ENCODE assay signal across 22 cellular contexts in the genomic region with DNA sequence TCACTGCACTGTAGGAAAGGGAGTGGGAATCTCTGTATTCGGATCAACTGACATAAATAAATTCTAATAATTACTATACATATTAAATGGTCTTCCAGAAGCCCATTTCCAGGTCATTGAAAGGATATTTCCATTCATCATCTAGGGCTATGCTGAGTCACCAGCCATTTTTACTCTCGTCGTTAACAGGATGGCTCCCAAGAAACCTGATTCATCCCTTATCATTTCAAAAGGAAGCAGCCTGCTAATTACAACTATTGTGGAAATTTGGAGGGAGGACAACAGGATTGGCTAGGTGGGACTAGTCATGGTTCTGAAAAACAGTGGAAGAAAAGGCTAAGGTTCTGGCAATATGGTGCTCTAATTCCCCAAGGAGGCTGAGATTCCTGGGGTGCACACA. TPM values are rescaled to one million over a fixed set of nuclear protein-coding genes. Genes with fewer than 3 reads are reported as not detected.
DNase-seq lines count a peak whose midpoint lies in the region; ATAC-seq and TF ChIP-seq lines count a peak whose summit lies in the region.
"Had no signal": no experiment of that assay in that cellular context is flagged by ENCODE, and none has a peak within 500 bp of the region (broad histone marks: within the 10 kb centered on the region; RNA-seq: fewer than 3 reads in every experiment).

No MANE protein-coding gene starts in this region.

- H4K5ac ChIP-seq in mesendoderm (ENCODE audit: low read length), result no peak overlapping the region

- H3K36me3 ChIP-seq in PC-3 (ENCODE audit: low read depth, low read length) (no peaks in the 10 kb centered on the region), mesendoderm (ENCODE audit: control insufficient read depth, insufficient read depth, low read length) (no peaks in the 10 kb centered on the region)

- no peak overlapping the region for H2BK15ac ChIP-seq in mesendoderm (replicated peaks; ENCODE audit: low read depth)

- no peaks in the 10 kb centered on the region for H3F3A ChIP-seq in PC-3 (ENCODE audit: low read length, unreplicated experiment)

- no peaks in the 10 kb centered on the region for H4K20me1 ChIP-seq in PC-3 (ENCODE audit: low read length)

- peaks cover 3% of the 10 kb centered on the region; the same call in 1 of the 2 replicates for H3K27me3 ChIP-seq in PC-3 (ENCODE audit: low read length)
- H3K27me3 ChIP-seq in mesendoderm (ENCODE audit: insufficient read depth, low read length, poor library complexity), result no peaks in the 10 kb centered on the region

- POLR2A ChIA-PET in PC-3 (lab: Charles Lee; ENCODE audit: unreplicated experiment), result no interaction called here

- no CpG with 5 or more reads among the region's 3 CpGs for WGBS in mesendoderm (ENCODE audit: extremely low coverage, insufficient coverage, low lambda C conversion rate)

- no peak; the same call in 1 of the 2 replicates for ATAC-seq in PC-3
- no peak for ATAC-seq in natural killer cell
- ATAC-seq: GM12878, HCT116, K562, Right ventricle myocardium inferior had no signal

- no peak overlapping the region for H3K4ac ChIP-seq in mesendoderm (ENCODE audit: low read depth, low read length)

- H3K4me1 ChIP-seq in PC-3 (ENCODE audit: insufficient read depth, low read length) (no peaks in the 10 kb centered on the region), mesendoderm (ENCODE audit: control insufficient read depth, low read depth, low read length) (peaks cover 9% of the 10 kb centered on the region)

- H3K18ac ChIP-seq in mesendoderm (ENCODE audit: low read length), result no peak overlapping the region

- TF ChIP-seq CTCF in PC-3 (conservative IDR thresholded peaks at IDR 0.05; ENCODE audit: low read depth, low read length) (no peak), natural killer cell (IDR thresholded peaks at IDR 0.05) (no peak)

- no peaks in the 10 kb centered on the region for H3K27me3 Mint-ChIP-seq in natural killer cell (ENCODE audit: low read depth in 2 of 2)

- no peak overlapping the region for H3K4me3 Mint-ChIP-seq in natural killer cell

- H3K9ac ChIP-seq in PC-3 (ENCODE audit: low read length) (no peak overlapping the region), mesendoderm (ENCODE audit: low read length) (no peak overlapping the region)

- H3K4me1 Mint-ChIP-seq in natural killer cell, result no peaks in the 10 kb centered on the region

- peaks cover 3 to 7% of the 10 kb centered on the region in 2 donors for H3K9me3 Mint-ChIP-seq in natural killer cell

- H2BK5ac ChIP-seq in mesendoderm (ENCODE audit: low read length), result no peak overlapping the region

- no peaks in the 10 kb centered on the region for H3K79me1 ChIP-seq in mesendoderm (ENCODE audit: low read length)

- H3K23ac ChIP-seq in mesendoderm (ENCODE audit: low read length), result no peak overlapping the region

- H3K36me3 Mint-ChIP-seq in natural killer cell, result no peaks in the 10 kb centered on the region

- no peak overlapping the region for H3K27ac Mint-ChIP-seq in natural killer cell

- H3K9me3 ChIP-seq in PC-3 (ENCODE audit: low read length), result no peaks in the 10 kb centered on the region

- no peaks in the 10 kb centered on the region for H3K9me2 ChIP-seq in PC-3 (replicated peaks; ENCODE audit: low read length)

- no peak overlapping the region for H3K56ac ChIP-seq in mesendoderm (ENCODE audit: low read length)

- H3K27ac ChIP-seq in PC-3 (ENCODE audit: low read length), result no peak overlapping the region
- no peak overlapping the region for H3K27ac ChIP-seq in mesendoderm (ENCODE audit: low read depth, low read length)
- H3K27ac ChIP-seq: C4-2B, PC-9 had no signal

- H3K4me3 ChIP-seq in PC-3 (ENCODE audit: low read length), result no peak overlapping the region
- no peak overlapping the region for H3K4me3 ChIP-seq in mesendoderm (ENCODE audit: low read length)
- H3K4me3 ChIP-seq: GM12878, K562, PC-9 had no signal

- no peak overlapping the region for H4K8ac ChIP-seq in mesendoderm (ENCODE audit: low read depth, low read length)

- H3K4me2 ChIP-seq in PC-3 (ENCODE audit: low read length), result 0 out of 2 replicates have a peak overlapping the region, but pooled peaks have one; percentile 8
- H3K4me2 ChIP-seq in mesendoderm (ENCODE audit: low read length), result no peak overlapping the region
- H3K4me2 ChIP-seq: PC-9 had no signal

- H2AK5ac ChIP-seq in mesendoderm (ENCODE audit: low read length), result no peak overlapping the region

- CTCF ChIA-PET in PC-3 (lab: Charles Lee), result no interaction called here

- H3K79me2 ChIP-seq in PC-3 (ENCODE audit: low read length), result no peaks in the 10 kb centered on the region
- H3K79me2 ChIP-seq in mesendoderm (ENCODE audit: control insufficient read depth, insufficient read depth, low read length), result no peaks in the 10 kb centered on the region

- DNase-seq in HCEC 1CT, result peak; percentile 58
- DNase-seq in PC-3, result peak; percentile 37
- peak; percentile 2 for DNase-seq in dermis blood vessel endothelial cell
- DNase-seq in mesendoderm, result peak; percentile 23
- no peak for DNase-seq in activated CD4-positive, CD25-positive, alpha-beta regulatory T cell treated with anti-CD3 and anti-CD28 coated beads, Interleukin-2, amount 50 U/mL, for 72 hours
- no peak for DNase-seq in NK-92 (lab: John Stamatoyannopoulos, UW; ENCODE audit: unreplicated experiment)
- no peak for DNase-seq in SHP77 treated with DMSO at 0.1 percent for 48 hours (lab: John Stamatoyannopoulos, UW)
- DNase-seq in natural killer cell, result no peak
- DNase-seq: AML-193, DMS 273 treated with DMSO at 0.1 percent for 48 hours, NCI-H1694 treated with DMSO at 0.1 percent for 48 hours, NCI-H2107, NCI-H510A treated with DMSO at 0.1 percent for 48 hours, NCI-H82, PC-9, SW 1271, T-helper 2 cell had no signal

- no peak overlapping the region for H2BK120ac ChIP-seq in mesendoderm (ENCODE audit: low read depth, low read length)

- intact Hi-C loops in PC-3 (cut with micrococcal nuclease), result no loop called here
- intact Hi-C loops in natural killer cell (cut with micrococcal nuclease), result no loop called here

- H2AFZ ChIP-seq in PC-3 (ENCODE audit: low read length), result no peak overlapping the region; the same call in 1 of the 2 replicates
- H2AFZ ChIP-seq: PC-9 had no signal

- BruUV-seq in PC-3 (replicated peaks; lab: Mats Ljungman, UMichigan), result no TSS peak

RNA-seq across cellular contexts. Expression of a gene that starts 13.6 kb away (rescaled TPM):
- 0.06 TPM in 1 of 2 replicates, not detected in the other for total RNA-seq in PC-3 (2014; rRNA removed)
- total RNA-seq in dermis blood vessel endothelial cell, result not detected in 2 replicates
- polyA plus RNA-seq in mesendoderm (2013, experiment 1 of 2), result 0.04 TPM
- 0.10 TPM for polyA plus RNA-seq in mesendoderm (2013, experiment 2 of 2)
- not detected for total RNA-seq in natural killer cell
- total RNA-seq: GM12878, K562, PC-9 had no signal
- polyA plus RNA-seq: GM12878, K562 had no signal

Comparison
In these comparisons a context has a peak if more than half of its experiments do, and no peak if none do; other contexts are left out.
1. DNase-seq: peak in HCEC 1CT (single experiment), PC-3 (single experiment), dermis blood vessel endothelial cell (single experiment) and mesendoderm (single experiment); none in activated CD4-positive, CD25-positive, alpha-beta regulatory T cell treated with anti-CD3 and anti-CD28 coated beads, Interleukin-2, amount 50 U/mL, for 72 hours (single experiment), NK-92 (single experiment), SHP77 treated with DMSO at 0.1 percent for 48 hours (single experiment) and natural killer cell (single experiment).